8 cellular contexts compared by ENCODE assay signal in genomic region chr2:61536086-61536722, GRCh38. TPM values are rescaled to one million over a fixed set of nuclear protein-coding genes. Genes with fewer than 3 reads are reported as not detected.
DNase-seq lines count a peak whose midpoint lies in the region; ATAC-seq, FAIRE-seq and TF ChIP-seq lines count a peak whose summit lies in the region.

No MANE protein-coding gene starts in this region.

- CTCF ChIA-PET in AG04449 (lab: Yijun Ruan, JAX) = no interaction called here

- no peaks in the 10 kb centered on the region for H3K79me1 ChIP-seq in H9 (ENCODE audit: insufficient read depth, low read depth, low read length, poor library complexity, severe bottlenecking)

- H3K9me3 ChIP-seq in H9 (ENCODE audit: control insufficient read depth, low read depth, low read length) (no peaks in the 10 kb centered on the region), neural cell (ENCODE audit: low read length) (no peaks in the 10 kb centered on the region)

- TF ChIP-seq EP300 in neural cell (conservative IDR thresholded peaks at IDR 0.05; ENCODE audit: poor library complexity, severe bottlenecking) = no peak

- no peak overlapping the region for H3K23ac ChIP-seq in H9 (ENCODE audit: insufficient read length, low read depth, low read length)

- no peaks in the 10 kb centered on the region for H3K4me1 ChIP-seq in H9 (ENCODE audit: insufficient read depth, low read length)

- no peak for TF ChIP-seq RAD21 in neural cell (conservative IDR thresholded peaks at IDR 0.05)

- no peak overlapping the region for H2AFZ ChIP-seq in H9 (ENCODE audit: low read length)
- no peak overlapping the region for H2AFZ ChIP-seq in neural cell (ENCODE audit: low read depth, low read length)

- peaks cover 8 to 11% of the 10 kb centered on the region in 2 experiments for H3K9me3 Mint-ChIP-seq in H9

- peaks cover 21 to 39% of the 10 kb centered on the region in 2 experiments for H3K4me1 Mint-ChIP-seq in H9

- peak overlapping the region; percentile 93 to 98 for H3K4me3 Mint-ChIP-seq in H9

- POLR2A ChIA-PET in AG04449 (lab: Yijun Ruan, JAX) = interaction anchor here (0.5 to 0.7 kb wide), 3 partner anchors 25 to 518 kb away, joined by 3 read pairs; partner anchors contain the start of gene PUS10

- FAIRE-seq in urothelium cell line (lab: Jason Lieb, UNC) = no peak

- H3K4me2 ChIP-seq in H9 (ENCODE audit: insufficient read depth, insufficient read length, low read length) (peak overlapping the region; percentile 82), neural cell (ENCODE audit: low read length) (peak overlapping the region; percentile 76)

- H3K4ac ChIP-seq in H9 (ENCODE audit: low read depth, low read length) = no peak overlapping the region

- no peak for TF ChIP-seq CTCF in AG04449 (IDR thresholded peaks at IDR 0.05; ENCODE audit: insufficient read depth, low read length, missing control alignments)
- TF ChIP-seq CTCF in H9 (conservative IDR thresholded peaks at IDR 0.05) = no peak
- TF ChIP-seq CTCF in neural cell (IDR thresholded peaks at IDR 0.05; ENCODE audit: poor library complexity, severe bottlenecking) = no peak

- H3K9ac ChIP-seq in H9 (ENCODE audit: extremely low read depth, insufficient read length, low read length) (peak overlapping the region; percentile 99), neural cell (ENCODE audit: low read length) (peak overlapping the region; percentile 91)

- H3K56ac ChIP-seq in H9 (ENCODE audit: insufficient read length, low read depth, low read length) = no peak overlapping the region

- no peak overlapping the region for H2BK12ac ChIP-seq in H9 (ENCODE audit: insufficient read length, low read depth, low read length)

- no peaks in the 10 kb centered on the region for H3K9me2 ChIP-seq in neural cell (ENCODE audit: insufficient read depth, low read length)

- peak overlapping the region; percentile 92 for H3K27ac ChIP-seq in H9 (ENCODE audit: insufficient read length, low read depth, low read length)
- H3K27ac ChIP-seq in epithelial cell of prostate = peak overlapping the region; percentile 95
- peak overlapping the region; percentile 95 for H3K27ac ChIP-seq in neural cell (ENCODE audit: low read length)

- no peaks in the 10 kb centered on the region for H4K20me1 ChIP-seq in H9 (ENCODE audit: control insufficient read depth, insufficient read depth, insufficient read length)
- H4K20me1 ChIP-seq in neural cell (ENCODE audit: insufficient read depth) = peaks cover 56% of the 10 kb centered on the region

- WGBS in H9 (ENCODE audit: extremely low coverage, insufficient read length, low lambda C conversion rate) = no CpG with 5 or more reads among the region's 20 CpGs

- peaks cover 4% of the 10 kb centered on the region for H3K23me2 ChIP-seq in H9 (ENCODE audit: insufficient read length, low read depth, low read length, poor library complexity, severe bottlenecking)

- no peak overlapping the region for H3K18ac ChIP-seq in H9 (ENCODE audit: insufficient read length, low read depth, low read length)

- H3K27me3 ChIP-seq in H9 (ENCODE audit: insufficient read depth, low read length) = no peaks in the 10 kb centered on the region
- H3K27me3 ChIP-seq in neural cell (ENCODE audit: insufficient read depth, low read depth, low read length) = no peaks in the 10 kb centered on the region

- H3K27me3 Mint-ChIP-seq in H9 (ENCODE audit: low read depth) = peaks cover 4% of the 10 kb centered on the region

- H2AK5ac ChIP-seq in H9 (ENCODE audit: insufficient read length, low read length) = no peak overlapping the region

- H2BK5ac ChIP-seq in H9 (ENCODE audit: insufficient read length, low read length) = peak overlapping the region; percentile 59

- no peak overlapping the region for H2BK20ac ChIP-seq in H9 (ENCODE audit: low read depth, low read length, poor library complexity, severe bottlenecking)

- no peak overlapping the region for H2BK15ac ChIP-seq in H9 (ENCODE audit: low read depth, low read length)

- H2BK120ac ChIP-seq in H9 (ENCODE audit: low read depth, low read length, poor library complexity, severe bottlenecking) = no peak overlapping the region

- DNase-seq in AG04449 (ENCODE audit: low read depth, low spot score) = no peak
- DNase-seq in H9 = no peak
- peak; percentile 58 for DNase-seq in SW480 (ENCODE audit: low spot score)
- no peak for DNase-seq in epithelial cell of prostate (ENCODE audit: low read depth, low spot score)
- DNase-seq in urothelium cell line (ENCODE audit: low spot score) = no peak

- H3F3A ChIP-seq in neural cell (ENCODE audit: insufficient read depth, low read length, poor library complexity, severe bottlenecking) = no peaks in the 10 kb centered on the region

- no peak overlapping the region for H4K91ac ChIP-seq in H9 (ENCODE audit: insufficient read length, low read depth, low read length)

- H3T11ph ChIP-seq in H9 (ENCODE audit: low read length) = no peak overlapping the region

- ATAC-seq in GM18868 (IDR thresholded peaks at IDR 0.05; ENCODE audit: unreplicated experiment) = no peak
- ATAC-seq in HG03280 (IDR thresholded peaks at IDR 0.05; ENCODE audit: unreplicated experiment) = no peak

- H3K79me2 ChIP-seq in H9 (ENCODE audit: insufficient read depth, low read length) (peaks cover 42% of the 10 kb centered on the region), neural cell (replicated peaks; ENCODE audit: insufficient read depth, low read length) (peaks cover 58% of the 10 kb centered on the region)

- H3K4me3 ChIP-seq in AG04449 (ENCODE audit: low read depth, low read length) = peak overlapping the region; percentile 89
- peak overlapping the region; percentile 77 for H3K4me3 ChIP-seq in neural cell (ENCODE audit: low read length)

- H3K14ac ChIP-seq in H9 (ENCODE audit: insufficient read depth, low read length) = 0 out of 2 replicates have a peak overlapping the region, but pooled peaks have one; percentile 97

- no peaks in the 10 kb centered on the region for H3K36me3 ChIP-seq in neural cell (ENCODE audit: insufficient read depth, low read length)

- no peak overlapping the region for H4K5ac ChIP-seq in H9 (ENCODE audit: insufficient read length, low read depth, low read length)

- peak overlapping the region; percentile 99 to 100 (median 99) for H3K27ac Mint-ChIP-seq in H9

- peaks cover 24 to 44% (median 41%) of the 10 kb centered on the region in 3 experiments for H3K36me3 Mint-ChIP-seq in H9 (ENCODE audit: insufficient read depth in 1 of 3, low read depth in 3 of 3)

- no peak overlapping the region for H4K8ac ChIP-seq in H9 (replicated peaks; ENCODE audit: insufficient read length, low read depth, low read length)

TF ChIP-seq in neural cell, 6 proteins besides CTCF, POLR2A, EP300 and RAD21:
- TF ChIP-seq SMC3 (conservative IDR thresholded peaks at IDR 0.05; ENCODE audit: poor library complexity) = peak; percentile 19
- TF ChIP-seq POLR2AphosphoS5 (IDR thresholded peaks at IDR 0.05) = peak; percentile 12
- no peak for TF ChIP-seq TAF1 (IDR thresholded peaks at IDR 0.05; ENCODE audit: low read depth)
- TF ChIP-seq MXI1 (conservative IDR thresholded peaks at IDR 0.05; ENCODE audit: poor library complexity, severe bottlenecking) = no peak

RNA-seq across cellular contexts. Expression of gene XPO1, which starts 2.0 kb away (rescaled TPM):
- total RNA-seq in H9 (2021) = 318 and 320 TPM in 2 replicates
- 494 and 522 TPM in 2 replicates for polyA plus RNA-seq in neural cell
- polyA minus RNA-seq in neural cell = 553 and 565 TPM in 2 replicates
